In the genomic region with DNA sequence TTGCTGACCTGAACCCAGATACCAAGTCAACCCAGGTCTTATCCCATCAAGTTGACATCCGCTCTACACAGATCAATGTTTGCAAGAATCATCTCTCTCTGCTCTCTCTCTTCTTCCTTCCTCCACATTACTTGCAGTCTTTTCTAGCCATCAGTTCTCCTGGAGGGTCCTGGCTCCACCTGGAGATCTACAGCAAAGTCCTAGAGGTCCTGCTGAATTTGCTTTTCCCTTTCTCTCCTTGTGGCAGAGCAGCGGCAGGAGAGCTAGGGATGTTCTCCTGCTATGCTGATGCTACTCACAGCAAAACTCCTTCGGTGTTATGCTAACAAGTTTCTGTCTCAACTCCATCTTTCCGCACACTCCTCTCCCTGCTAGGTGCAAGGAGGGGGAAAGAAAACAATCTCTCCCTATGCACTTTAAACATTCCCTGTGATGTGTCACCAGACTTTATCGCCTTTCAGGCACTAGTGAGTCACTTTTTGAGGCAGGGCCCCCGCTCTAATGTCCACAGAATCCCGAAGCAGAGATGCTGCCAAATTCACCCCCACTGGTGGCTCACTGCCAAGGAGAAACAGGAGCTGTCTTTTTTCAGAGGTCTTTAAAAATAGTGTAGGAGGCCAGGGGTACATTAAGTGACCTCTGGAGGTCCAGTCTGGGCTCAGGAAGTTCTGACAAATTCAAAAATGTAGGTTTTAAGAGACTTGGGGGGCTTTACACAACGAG, we compare ENCODE assay signal across 1 cellular context.
TF ChIP-seq lines count a peak whose summit lies in the region.

No MANE protein-coding gene starts in this region.

TF ChIP-seq in HepG2, 621 proteins besides CTCF, POLR2A, EP300 and RAD21 (continued from another document):
- TF ChIP-seq, protein P1, sequence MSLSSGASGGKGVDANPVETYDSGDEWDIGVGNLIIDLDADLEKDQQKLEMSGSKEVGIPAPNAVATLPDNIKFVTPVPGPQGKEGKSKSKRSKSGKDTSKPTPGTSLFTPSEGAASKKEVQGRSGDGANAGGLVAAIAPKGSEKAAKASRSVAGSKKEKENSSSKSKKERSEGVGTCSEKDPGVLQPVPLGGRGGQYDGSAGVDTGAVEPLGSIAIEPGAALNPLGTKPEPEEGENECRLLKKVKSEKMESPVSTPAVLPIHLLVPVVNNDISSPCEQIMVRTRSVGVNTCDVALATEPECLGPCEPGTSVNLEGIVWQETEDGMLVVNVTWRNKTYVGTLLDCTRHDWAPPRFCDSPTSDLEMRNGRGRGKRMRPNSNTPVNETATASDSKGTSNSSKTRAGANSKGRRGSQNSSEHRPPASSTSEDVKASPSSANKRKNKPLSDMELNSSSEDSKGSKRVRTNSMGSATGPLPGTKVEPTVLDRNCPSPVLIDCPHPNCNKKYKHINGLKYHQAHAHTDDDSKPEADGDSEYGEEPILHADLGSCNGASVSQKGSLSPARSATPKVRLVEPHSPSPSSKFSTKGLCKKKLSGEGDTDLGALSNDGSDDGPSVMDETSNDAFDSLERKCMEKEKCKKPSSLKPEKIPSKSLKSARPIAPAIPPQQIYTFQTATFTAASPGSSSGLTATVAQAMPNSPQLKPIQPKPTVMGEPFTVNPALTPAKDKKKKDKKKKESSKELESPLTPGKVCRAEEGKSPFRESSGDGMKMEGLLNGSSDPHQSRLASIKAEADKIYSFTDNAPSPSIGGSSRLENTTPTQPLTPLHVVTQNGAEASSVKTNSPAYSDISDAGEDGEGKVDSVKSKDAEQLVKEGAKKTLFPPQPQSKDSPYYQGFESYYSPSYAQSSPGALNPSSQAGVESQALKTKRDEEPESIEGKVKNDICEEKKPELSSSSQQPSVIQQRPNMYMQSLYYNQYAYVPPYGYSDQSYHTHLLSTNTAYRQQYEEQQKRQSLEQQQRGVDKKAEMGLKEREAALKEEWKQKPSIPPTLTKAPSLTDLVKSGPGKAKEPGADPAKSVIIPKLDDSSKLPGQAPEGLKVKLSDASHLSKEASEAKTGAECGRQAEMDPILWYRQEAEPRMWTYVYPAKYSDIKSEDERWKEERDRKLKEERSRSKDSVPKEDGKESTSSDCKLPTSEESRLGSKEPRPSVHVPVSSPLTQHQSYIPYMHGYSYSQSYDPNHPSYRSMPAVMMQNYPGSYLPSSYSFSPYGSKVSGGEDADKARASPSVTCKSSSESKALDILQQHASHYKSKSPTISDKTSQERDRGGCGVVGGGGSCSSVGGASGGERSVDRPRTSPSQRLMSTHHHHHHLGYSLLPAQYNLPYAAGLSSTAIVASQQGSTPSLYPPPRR (CRISPR knock-in tag; IDR thresholded peaks at IDR 0.05; ENCODE audit: borderline replicate concordance), result no peak
- TF ChIP-seq SMYD3 (CRISPR knock-in tag; IDR thresholded peaks at IDR 0.05) (no peak), GTF2F1 (IDR thresholded peaks at IDR 0.05; ENCODE audit: low read length) (peak; percentile 33; the same call in 1 of the 2 replicates), TOPORS (CRISPR knock-in tag; IDR thresholded peaks at IDR 0.05) (no peak), ZBTB44 (CRISPR knock-in tag; IDR thresholded peaks at IDR 0.05) (no peak), CC2D1A (CRISPR knock-in tag; IDR thresholded peaks at IDR 0.05) (no peak), FIP1L1 (IDR thresholded peaks at IDR 0.05; ENCODE audit: borderline replicate concordance, insufficient read depth, low read depth, low read length) (no peak), REL (CRISPR knock-in tag; conservative IDR thresholded peaks at IDR 0.05) (no peak)
- TF ChIP-seq, protein P2, sequence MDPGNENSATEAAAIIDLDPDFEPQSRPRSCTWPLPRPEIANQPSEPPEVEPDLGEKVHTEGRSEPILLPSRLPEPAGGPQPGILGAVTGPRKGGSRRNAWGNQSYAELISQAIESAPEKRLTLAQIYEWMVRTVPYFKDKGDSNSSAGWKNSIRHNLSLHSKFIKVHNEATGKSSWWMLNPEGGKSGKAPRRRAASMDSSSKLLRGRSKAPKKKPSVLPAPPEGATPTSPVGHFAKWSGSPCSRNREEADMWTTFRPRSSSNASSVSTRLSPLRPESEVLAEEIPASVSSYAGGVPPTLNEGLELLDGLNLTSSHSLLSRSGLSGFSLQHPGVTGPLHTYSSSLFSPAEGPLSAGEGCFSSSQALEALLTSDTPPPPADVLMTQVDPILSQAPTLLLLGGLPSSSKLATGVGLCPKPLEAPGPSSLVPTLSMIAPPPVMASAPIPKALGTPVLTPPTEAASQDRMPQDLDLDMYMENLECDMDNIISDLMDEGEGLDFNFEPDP (CRISPR knock-in tag; conservative IDR thresholded peaks at IDR 0.05), result no peak
